ENCODE assay signal across 8 cellular contexts in the genomic region with DNA sequence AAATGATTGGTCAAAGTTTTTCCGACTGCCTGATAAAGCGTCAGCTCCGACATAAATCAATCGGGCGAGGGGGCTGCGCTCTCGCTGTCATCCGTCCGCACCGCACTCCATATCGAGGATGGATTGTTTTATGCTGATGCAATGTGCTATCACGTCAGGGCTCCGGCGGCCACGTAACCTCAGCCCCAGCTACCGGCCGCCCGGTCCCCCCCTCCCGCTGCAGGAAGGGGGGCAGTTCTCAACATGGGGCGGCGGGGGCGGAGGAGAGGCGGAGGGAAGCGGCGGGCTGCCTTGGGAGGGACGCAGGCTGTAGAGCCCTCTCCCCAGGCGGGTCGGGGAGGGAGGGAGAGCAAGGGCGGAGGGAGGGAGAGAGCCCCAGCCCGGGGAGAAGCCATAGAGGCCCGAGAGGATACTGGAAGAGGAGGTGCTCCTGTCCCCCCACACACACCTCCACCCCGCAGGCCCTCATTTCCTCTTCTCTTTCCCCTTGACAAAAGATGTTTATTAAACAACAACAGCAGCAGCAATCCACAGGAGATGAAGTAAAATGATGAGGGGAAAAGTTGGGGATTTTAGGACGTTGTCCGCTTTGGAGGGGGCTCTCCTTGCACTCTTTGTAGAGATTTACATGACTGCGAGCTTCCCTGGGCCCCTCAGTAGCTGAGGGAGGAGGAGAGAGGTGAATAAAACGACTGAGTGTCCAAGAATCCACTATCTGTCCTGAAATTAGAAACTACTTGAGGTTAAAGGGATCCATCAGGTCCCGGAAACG. TPM values are rescaled to one million over a fixed set of nuclear protein-coding genes. Genes with fewer than 3 reads are reported as not detected.
DNase-seq lines count a peak whose midpoint lies in the region; ATAC-seq and TF ChIP-seq lines count a peak whose summit lies in the region.

No MANE protein-coding gene starts in this region.

- H3K27ac Mint-ChIP-seq in natural killer cell, result peak overlapping the region; percentile 35 to 84

- no peaks in the 10 kb centered on the region for H3K36me3 Mint-ChIP-seq in natural killer cell

- H3K4me1 Mint-ChIP-seq in natural killer cell, result peaks cover 18 to 20% of the 10 kb centered on the region in 2 donors

- no peak for TF ChIP-seq POLR2A in lower leg skin (IDR thresholded peaks at IDR 0.05)

- peak overlapping the region; percentile 89 for H3K4me3 Mint-ChIP-seq in natural killer cell

- H3K27me3 Mint-ChIP-seq in natural killer cell (ENCODE audit: low read depth in 2 of 2), result peaks cover 81 to 86% of the 10 kb centered on the region in 2 donors

- H3K4me3 ChIP-seq in lower leg skin (ENCODE audit: low read depth, poor library complexity, severe bottlenecking), result no peak overlapping the region

- peak; percentile 70 to 76 (median 71) for ATAC-seq in natural killer cell
- ATAC-seq in HG03342 (IDR thresholded peaks at IDR 0.05; ENCODE audit: unreplicated experiment), result no peak
- ATAC-seq in HG03025 (IDR thresholded peaks at IDR 0.05; ENCODE audit: low FRiP score, unreplicated experiment), result no peak

- WGBS in lower leg skin, 2 donors, result 6% methylated on average over 24 to 38 of the region's 38 CpGs

- TF ChIP-seq CTCF in natural killer cell (IDR thresholded peaks at IDR 0.05) (no peak), lower leg skin (IDR thresholded peaks at IDR 0.05) (no peak)

- DNase-seq in GM03348 (ENCODE audit: low spot score) (peak; percentile 90), NCI-H345 (lab: John Stamatoyannopoulos, UW) (peak; percentile 57), natural killer cell (peak; percentile 51), epidermal melanocyte (ENCODE audit: insufficient read length, low spot score) (no peak), lower leg skin (ENCODE audit: low spot score in 2 of 2) (no peak)
- peak; percentile 70 for DNase-seq in activated naive CD4-positive, alpha-beta T cell treated with anti-CD3 and anti-CD28 coated beads, Interleukin-2, amount 50 U/mL, for 16 hours

- intact Hi-C loops in natural killer cell (cut with micrococcal nuclease) (no loop called here), lower leg skin (cut with DNase I; ENCODE audit: low total_unique reads) (no loop called here)

- no peaks in the 10 kb centered on the region for H3K9me3 Mint-ChIP-seq in natural killer cell

RNA-seq across cellular contexts. Expression of a gene that starts 0.5 kb away (rescaled TPM):
- total RNA-seq in natural killer cell, result 1 to 10 TPM in 1 of 3 donors, under 1 TPM in 2; 0.12 to 1.0 (median 0.18) TPM
- under 1 TPM in 2 of 4 donors, not detected in 2; 0.07 to 0.29 TPM for total RNA-seq in lower leg skin

RNA-seq across cellular contexts. Expression of a gene that starts 11.6 kb away (rescaled TPM):
- not detected for total RNA-seq in natural killer cell
- 1 to 10 TPM in 1 of 4 donors, not detected in 3; 1.4 TPM for total RNA-seq in lower leg skin

RNA-seq across cellular contexts. Expression of a gene that starts 15.8 kb away (rescaled TPM):
- total RNA-seq in natural killer cell, result 1 to 10 TPM in 1 of 3 donors, under 1 TPM in 2; 0.45 to 1.4 (median 0.97) TPM
- 10 to 100 TPM in 1 of 4 donors, 1 to 10 TPM in 3; 1.3 to 11.5 (median 5.3) TPM for total RNA-seq in lower leg skin

RNA-seq across cellular contexts. Expression of a gene that starts 21.9 kb away (rescaled TPM):
- total RNA-seq in natural killer cell, result not detected
- 1 to 10 TPM in 1 of 4 donors, under 1 TPM in 3; 0.27 to 4.6 (median 0.45) TPM for total RNA-seq in lower leg skin

RNA-seq across cellular contexts. Expression of a gene that starts 33.1 kb away (rescaled TPM):
- total RNA-seq in natural killer cell (not detected), lower leg skin (under 1 TPM in 2 of 4 donors, not detected in 2; 0.15 to 0.55 TPM)

Comparison
In these comparisons a context has a peak if more than half of its experiments do, and no peak if none do; other contexts are left out.
1. DNase-seq: peak in GM03348 (single experiment), NCI-H345 (single experiment), activated naive CD4-positive, alpha-beta T cell treated with anti-CD3 and anti-CD28 coated beads, Interleukin-2, amount 50 U/mL, for 16 hours (single experiment) and natural killer cell (single experiment); none in epidermal melanocyte (single experiment) and lower leg skin (0 of 2).
2. ATAC-seq: peak in natural killer cell (3 of 3); none in HG03342 (single experiment) and HG03025 (single experiment).